In genomic region chr3:196178993-196179379, GRCh38 we compare ENCODE assay signal across 12 cellular contexts. TPM values are rescaled to one million over a fixed set of nuclear protein-coding genes. Genes with fewer than 3 reads are reported as not detected.
DNase-seq lines count a peak whose midpoint lies in the region; ATAC-seq and TF ChIP-seq lines count a peak whose summit lies in the region.
"Had no signal": no experiment of that assay in that cellular context is flagged by ENCODE, and none has a peak within 500 bp of the region (broad histone marks: within the 10 kb centered on the region; RNA-seq: fewer than 3 reads in every experiment).

No MANE protein-coding gene starts in this region.

- no peak for ATAC-seq in activated naive CD8-positive, alpha-beta T cell treated with anti-CD3 and anti-CD28 coated beads, Interleukin-2, amount 10 ng/mL, durations not matched to agents 7 days and 5 days (ENCODE audit: low read depth)
- ATAC-seq in naive B cell (ENCODE audit: low read depth in 2 of 2) (no peak), GM18861 (IDR thresholded peaks at IDR 0.05; ENCODE audit: unreplicated experiment) (no peak)

- no peak overlapping the region for H3K9ac ChIP-seq in H9 (ENCODE audit: extremely low read depth, insufficient read length, low read length)

- H3K23me2 ChIP-seq in H9 (ENCODE audit: insufficient read length, low read depth, low read length, poor library complexity, severe bottlenecking) = no peaks in the 10 kb centered on the region

- H2AFZ ChIP-seq in H9 (ENCODE audit: low read length) = no peak overlapping the region

- H3K4me3 ChIP-seq in AG04450 (ENCODE audit: low read depth, low read length) = no peak overlapping the region
- H3K4me3 ChIP-seq: SJSA1, testis had no signal

- no peaks in the 10 kb centered on the region for H3K79me2 ChIP-seq in H9 (ENCODE audit: insufficient read depth, low read length)

- H3K27ac ChIP-seq in AG04450 (ENCODE audit: low read depth, low read length) (peak overlapping the region; percentile 57), H9 (ENCODE audit: insufficient read length, low read depth, low read length) (no peak overlapping the region)
- H3K27ac ChIP-seq: SJSA1, testis had no signal

- no peak overlapping the region for H4K5ac ChIP-seq in H9 (ENCODE audit: insufficient read length, low read depth, low read length)

- H3K27ac Mint-ChIP-seq in H9 = peak overlapping the region in 2 of 3 experiments; percentile 57 to 95; a peak in 3 of 7 replicates
- H3K27ac Mint-ChIP-seq in activated naive CD8-positive, alpha-beta T cell treated with anti-CD3 and anti-CD28 coated beads, Interleukin-2, amount 10 ng/mL, durations not matched to agents 7 days and 5 days = peak overlapping the region; percentile 98
- peak overlapping the region in 2 of 6 donors; percentile 75 to 87 for H3K27ac Mint-ChIP-seq in naive B cell
- H3K27ac Mint-ChIP-seq: nephron progenitor cell had no signal

- H3K27me3 ChIP-seq in AG04450 (ENCODE audit: control insufficient read depth, insufficient read depth, low read length) = peaks cover 2% of the 10 kb centered on the region
- no peaks in the 10 kb centered on the region for H3K27me3 ChIP-seq in H9 (ENCODE audit: insufficient read depth, low read length)
- H3K27me3 ChIP-seq: testis had no signal

- peak overlapping the region; percentile 11 for H3K4me2 ChIP-seq in H9 (ENCODE audit: insufficient read depth, insufficient read length, low read length)

- POLR2A ChIA-PET in AG04450 (lab: Yijun Ruan, JAX) = no interaction called here
- POLR2A ChIA-PET in activated naive CD8-positive, alpha-beta T cell treated with anti-CD3 and anti-CD28 coated beads, Interleukin-2, amount 10 ng/mL, durations not matched to agents 7 days and 5 days (lab: Charles Lee) = interaction anchor here (0.6 to 3.1 kb wide), 19 partner anchors 9 to 334 kb away, joined by 3 to 27 read pairs (median 5); partner anchors contain the start of gene TFRC

- no peak overlapping the region for H2AK5ac ChIP-seq in H9 (ENCODE audit: insufficient read length, low read length)

- peaks cover 23 to 27% of the 10 kb centered on the region in 2 experiments for H3K4me1 Mint-ChIP-seq in H9
- peaks cover 50% of the 10 kb centered on the region for H3K4me1 Mint-ChIP-seq in activated naive CD8-positive, alpha-beta T cell treated with anti-CD3 and anti-CD28 coated beads, Interleukin-2, amount 10 ng/mL, durations not matched to agents 7 days and 5 days
- H3K4me1 Mint-ChIP-seq in naive B cell = peaks cover 17 to 27% (median 19%) of the 10 kb centered on the region in 3 donors

- DNase-seq in AG04450 (ENCODE audit: low read depth, low spot score) (no peak), H9 (no peak), naive B cell (no peak), superior temporal gyrus (ENCODE audit: extremely low spot score) (no peak), kidney glomerular epithelial cell (lab: John Stamatoyannopoulos, UW) (no peak), LoVo (ENCODE audit: low spot score) (no peak)
- DNase-seq in activated naive CD8-positive, alpha-beta T cell treated with anti-CD3 and anti-CD28 coated beads, Interleukin-2, amount 10 ng/mL, durations not matched to agents 7 days and 5 days = no peak
- DNase-seq: nephron progenitor cell, testis had no signal

- H3K4me3 Mint-ChIP-seq in H9 (no peak overlapping the region; a peak in 2 of 5 replicates), naive B cell (peak overlapping the region in 6 of 8 donors; percentile 55 to 88 (median 78))
- peak overlapping the region; percentile 60 for H3K4me3 Mint-ChIP-seq in activated naive CD8-positive, alpha-beta T cell treated with anti-CD3 and anti-CD28 coated beads, Interleukin-2, amount 10 ng/mL, durations not matched to agents 7 days and 5 days
- H3K4me3 Mint-ChIP-seq: nephron progenitor cell had no signal

- no peak overlapping the region for H2BK5ac ChIP-seq in H9 (ENCODE audit: insufficient read length, low read length)

- no peak overlapping the region for H3K23ac ChIP-seq in H9 (ENCODE audit: insufficient read length, low read depth, low read length)

- H3K56ac ChIP-seq in H9 (ENCODE audit: insufficient read length, low read depth, low read length) = no peak overlapping the region

- no peaks in the 10 kb centered on the region for H3K36me3 Mint-ChIP-seq in H9 (ENCODE audit: insufficient read depth in 1 of 3, low read depth in 3 of 3)
- H3K36me3 Mint-ChIP-seq in activated naive CD8-positive, alpha-beta T cell treated with anti-CD3 and anti-CD28 coated beads, Interleukin-2, amount 10 ng/mL, durations not matched to agents 7 days and 5 days = no peaks in the 10 kb centered on the region
- no peaks in the 10 kb centered on the region for H3K36me3 Mint-ChIP-seq in naive B cell

- no peak overlapping the region for H2BK15ac ChIP-seq in H9 (ENCODE audit: low read depth, low read length)

- no peak overlapping the region for H2BK20ac ChIP-seq in H9 (ENCODE audit: low read depth, low read length, poor library complexity, severe bottlenecking)

- CTCF ChIA-PET in AG04450 (lab: Charles Lee) = interaction anchor here (1.2 to 1.3 kb wide), 2 partner anchors 17 to 106 kb away, joined by 3 to 4 read pairs; no protein-coding TSS in a partner anchor

- H2BK120ac ChIP-seq in H9 (ENCODE audit: low read depth, low read length, poor library complexity, severe bottlenecking) = no peak overlapping the region

- no peak overlapping the region for H3T11ph ChIP-seq in H9 (ENCODE audit: low read length)

- H3K79me1 ChIP-seq in H9 (ENCODE audit: insufficient read depth, low read depth, low read length, poor library complexity, severe bottlenecking) = no peaks in the 10 kb centered on the region

- H2BK12ac ChIP-seq in H9 (ENCODE audit: insufficient read length, low read depth, low read length) = no peak overlapping the region

- H3K9me3 Mint-ChIP-seq in H9 (no peaks in the 10 kb centered on the region), naive B cell (no peaks in the 10 kb centered on the region)
- peaks cover 2% of the 10 kb centered on the region for H3K9me3 Mint-ChIP-seq in activated naive CD8-positive, alpha-beta T cell treated with anti-CD3 and anti-CD28 coated beads, Interleukin-2, amount 10 ng/mL, durations not matched to agents 7 days and 5 days
- H3K9me3 Mint-ChIP-seq: nephron progenitor cell had no signal

- no peaks in the 10 kb centered on the region for H3K27me3 Mint-ChIP-seq in H9 (ENCODE audit: low read depth)
- no peaks in the 10 kb centered on the region for H3K27me3 Mint-ChIP-seq in activated naive CD8-positive, alpha-beta T cell treated with anti-CD3 and anti-CD28 coated beads, Interleukin-2, amount 10 ng/mL, durations not matched to agents 7 days and 5 days
- H3K27me3 Mint-ChIP-seq in naive B cell = no peaks in the 10 kb centered on the region

- no peak overlapping the region for H3K4ac ChIP-seq in H9 (ENCODE audit: low read depth, low read length)

- H3K4me1 ChIP-seq in H9 (ENCODE audit: insufficient read depth, low read length) = no peaks in the 10 kb centered on the region; the same call in 1 of the 2 replicates
- H3K4me1 ChIP-seq: SJSA1 had no signal

- no peak overlapping the region for H3K14ac ChIP-seq in H9 (ENCODE audit: insufficient read depth, low read length)

- WGBS in H9 (ENCODE audit: extremely low coverage, insufficient read length, low lambda C conversion rate) = no CpG with 5 or more reads among the region's 6 CpGs

- no peak overlapping the region for H4K8ac ChIP-seq in H9 (replicated peaks; ENCODE audit: insufficient read length, low read depth, low read length)

- H4K20me1 ChIP-seq in H9 (ENCODE audit: control insufficient read depth, insufficient read depth, insufficient read length) = no peaks in the 10 kb centered on the region

- H3K9me3 ChIP-seq in AG04450 (ENCODE audit: control insufficient read depth, insufficient read depth, low read length) (no peaks in the 10 kb centered on the region), H9 (ENCODE audit: control insufficient read depth, low read depth, low read length) (no peaks in the 10 kb centered on the region)
- H3K9me3 ChIP-seq: SJSA1, testis had no signal

- no peak for TF ChIP-seq CTCF in AG04450 (IDR thresholded peaks at IDR 0.05; ENCODE audit: low read depth, low read length)
- TF ChIP-seq CTCF in H9 (conservative IDR thresholded peaks at IDR 0.05) = no peak

- H4K91ac ChIP-seq in H9 (ENCODE audit: insufficient read length, low read depth, low read length) = no peak overlapping the region

- no peak overlapping the region for H3K18ac ChIP-seq in H9 (ENCODE audit: insufficient read length, low read depth, low read length)

RNA-seq across cellular contexts. Expression of gene ZDHHC19, which starts 32.2 kb away (rescaled TPM):
- polyA plus RNA-seq in AG04450 (2011; rRNA removed) (not detected in 2 replicates), naive B cell (ENCODE audit: low read depth in 6 of 6) (10 to 100 TPM in 5 of 6 donors, 1 to 10 TPM in 1; 4.7 to 39.3 (median 13.1) TPM)
- polyA minus RNA-seq in AG04450 (2011; rRNA and poly(A)+ RNA removed) = not detected in 2 replicates
- total RNA-seq in H9 (2021) = 1.6 and 2.2 TPM in 2 replicates
- total RNA-seq in activated naive CD8-positive, alpha-beta T cell treated with anti-CD3 and anti-CD28 coated beads, Interleukin-2, amount 10 ng/mL, durations not matched to agents 7 days and 5 days = not detected
- total RNA-seq: SJSA1 had no signal
- polyA plus RNA-seq: BJ had no signal

RNA-seq across cellular contexts. Expression of gene SLC51A, which starts 37.3 kb away (rescaled TPM):
- polyA plus RNA-seq in AG04450 (2011; rRNA removed) (not detected in 2 replicates), naive B cell (ENCODE audit: low read depth in 6 of 6) (1 to 10 TPM in 1 of 6 donors, under 1 TPM in 1, not detected in 4; 0.78 to 1.4 TPM)
- not detected in 2 replicates for polyA minus RNA-seq in AG04450 (2011; rRNA and poly(A)+ RNA removed)
- 5.6 and 6.5 TPM in 2 replicates for total RNA-seq in H9 (2021)
- not detected for total RNA-seq in activated naive CD8-positive, alpha-beta T cell treated with anti-CD3 and anti-CD28 coated beads, Interleukin-2, amount 10 ng/mL, durations not matched to agents 7 days and 5 days
- total RNA-seq: SJSA1 had no signal
- polyA plus RNA-seq: BJ had no signal

Comparison
In these comparisons a context has a peak if more than half of its experiments do, and no peak if none do; other contexts are left out.
1. H3K4me3 Mint-ChIP-seq: peak in activated naive CD8-positive, alpha-beta T cell treated with anti-CD3 and anti-CD28 coated beads, Interleukin-2, amount 10 ng/mL, durations not matched to agents 7 days and 5 days (single experiment) and naive B cell (6 of 8); none in H9 (0 of 2).